Comparison of ENCODE assay signal across 8 cellular contexts in the genomic region with DNA sequence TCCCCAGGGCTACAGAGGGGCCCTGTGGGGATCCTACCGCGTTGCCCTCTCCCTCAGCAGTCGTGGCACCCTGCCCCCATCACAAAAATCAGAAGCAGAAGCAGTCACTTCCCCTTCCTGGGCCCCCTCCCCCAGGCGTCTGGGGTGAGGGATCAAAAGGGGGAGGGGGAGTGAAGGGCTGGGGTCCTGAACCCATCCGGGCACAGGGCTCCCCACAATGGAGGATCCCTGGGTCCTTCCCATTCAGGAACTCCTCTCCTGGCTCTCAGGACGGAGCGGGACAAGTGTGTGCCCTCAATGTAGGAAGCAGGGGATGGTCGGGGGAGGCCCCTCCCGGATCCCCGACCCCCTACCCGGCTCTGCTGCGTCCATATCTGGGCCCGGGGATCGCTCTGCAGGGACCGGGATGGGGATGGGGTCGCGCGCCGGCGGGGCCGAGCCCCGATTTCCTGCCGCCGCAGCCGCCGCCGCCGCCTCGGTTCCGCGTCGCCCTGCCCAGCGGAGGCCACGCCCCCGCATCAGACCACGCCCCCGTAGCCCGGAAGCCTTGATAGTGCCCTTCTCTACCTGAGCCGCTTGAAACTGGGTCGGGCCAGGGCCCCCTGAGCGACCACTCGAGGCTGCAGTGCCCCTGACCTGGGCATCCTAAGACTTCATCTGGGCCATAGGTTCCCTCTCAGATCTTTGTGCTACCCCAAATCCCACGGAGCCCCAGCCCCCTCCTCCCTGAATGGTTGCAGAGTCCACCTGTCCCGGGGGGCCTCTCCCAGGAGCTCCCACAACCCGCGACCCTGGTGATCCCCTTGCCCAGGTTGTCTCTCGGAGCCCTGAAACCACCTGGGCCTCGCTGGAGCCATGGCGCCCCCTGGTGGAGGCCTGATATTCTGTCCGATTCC. TPM values are rescaled to one million over a fixed set of nuclear protein-coding genes. Genes with fewer than 3 reads are reported as not detected.
A peak's percentile ranks its signal among the peaks of the same experiment; 100 is the strongest.
DNase-seq lines count a peak whose midpoint lies in the region; ATAC-seq and TF ChIP-seq lines count a peak whose summit lies in the region.

A gene with protein sequence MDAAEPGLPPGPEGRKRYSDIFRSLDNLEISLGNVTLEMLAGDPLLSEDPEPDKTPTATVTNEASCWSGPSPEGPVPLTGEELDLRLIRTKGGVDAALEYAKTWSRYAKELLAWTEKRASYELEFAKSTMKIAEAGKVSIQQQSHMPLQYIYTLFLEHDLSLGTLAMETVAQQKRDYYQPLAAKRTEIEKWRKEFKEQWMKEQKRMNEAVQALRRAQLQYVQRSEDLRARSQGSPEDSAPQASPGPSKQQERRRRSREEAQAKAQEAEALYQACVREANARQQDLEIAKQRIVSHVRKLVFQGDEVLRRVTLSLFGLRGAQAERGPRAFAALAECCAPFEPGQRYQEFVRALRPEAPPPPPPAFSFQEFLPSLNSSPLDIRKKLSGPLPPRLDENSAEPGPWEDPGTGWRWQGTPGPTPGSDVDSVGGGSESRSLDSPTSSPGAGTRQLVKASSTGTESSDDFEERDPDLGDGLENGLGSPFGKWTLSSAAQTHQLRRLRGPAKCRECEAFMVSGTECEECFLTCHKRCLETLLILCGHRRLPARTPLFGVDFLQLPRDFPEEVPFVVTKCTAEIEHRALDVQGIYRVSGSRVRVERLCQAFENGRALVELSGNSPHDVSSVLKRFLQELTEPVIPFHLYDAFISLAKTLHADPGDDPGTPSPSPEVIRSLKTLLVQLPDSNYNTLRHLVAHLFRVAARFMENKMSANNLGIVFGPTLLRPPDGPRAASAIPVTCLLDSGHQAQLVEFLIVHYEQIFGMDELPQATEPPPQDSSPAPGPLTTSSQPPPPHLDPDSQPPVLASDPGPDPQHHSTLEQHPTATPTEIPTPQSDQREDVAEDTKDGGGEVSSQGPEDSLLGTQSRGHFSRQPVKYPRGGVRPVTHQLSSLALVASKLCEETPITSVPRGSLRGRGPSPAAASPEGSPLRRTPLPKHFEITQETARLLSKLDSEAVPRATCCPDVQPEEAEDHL (minus strand): TSS at position 500 of the 896 bp plus-strand sequence. CDS start 128 bp downstream, at position 372.

- H3K4me3 ChIP-seq in BLaER1 treated with 17β-estradiol and CSF1 and Interleukin-3, amounts not matched to agents 10 nM and 100 nM, result peak within 1 kb of the TSS; percentile 76 to 97 (median 92)
- H3K4me3 ChIP-seq in OCI-LY3 (ENCODE audit: low read length) (peak within 1 kb of the TSS; percentile 90), epithelial cell of proximal tubule (ENCODE audit: low read depth, low read length) (peak within 1 kb of the TSS; percentile 97), muscle layer of colon (ENCODE audit: low read depth in 1 of 2, low read length in 2 of 2) (peak within 1 kb of the TSS; percentile 70 to 98)

- peak within 1 kb of the TSS; percentile 94 to 99 (median 97) for H3K27ac ChIP-seq in BLaER1 treated with 17β-estradiol and CSF1 and Interleukin-3, amounts not matched to agents 10 nM and 100 nM
- peak within 1 kb of the TSS; percentile 94 for H3K27ac ChIP-seq in OCI-LY3 (ENCODE audit: low read length)
- H3K27ac ChIP-seq in muscle layer of colon (ENCODE audit: low read depth, low read length), result peak within 1 kb of the TSS; percentile 63

- TF ChIP-seq CTCF in OCI-LY3 (IDR thresholded peaks at IDR 0.05; ENCODE audit: low read depth, low read length) (peak; percentile 97), epithelial cell of proximal tubule (conservative IDR thresholded peaks at IDR 0.05; ENCODE audit: low read depth, low read length) (peak; percentile 92)

- peaks cover 71 to 84% (median 77%) of the 10 kb centered on the region in 11 experiments for H3K36me3 ChIP-seq in BLaER1 treated with 17β-estradiol and CSF1 and Interleukin-3, amounts not matched to agents 10 nM and 100 nM
- peaks cover 53% of the 10 kb centered on the region for H3K36me3 ChIP-seq in OCI-LY3 (replicated peaks; ENCODE audit: low read depth, low read length)
- H3K36me3 ChIP-seq in muscle layer of colon (ENCODE audit: insufficient read depth, low read length), result peaks cover 12% of the 10 kb centered on the region

- H3K9ac ChIP-seq in BLaER1 treated with 17β-estradiol and CSF1 and Interleukin-3, amounts not matched to agents 10 nM and 100 nM, result peak within 1 kb of the TSS; percentile 92 to 99 (median 96)
- H3K9ac ChIP-seq in OCI-LY3 (ENCODE audit: low read length), result peak within 1 kb of the TSS; percentile 99
- no peak within 1 kb of the TSS for H3K9ac ChIP-seq in muscle layer of colon (ENCODE audit: low read length)

- no peaks in the 10 kb centered on the region for H3K9me3 ChIP-seq in BLaER1 treated with 17β-estradiol and CSF1 and Interleukin-3, amounts not matched to agents 10 nM and 100 nM (replicated peaks in 1 of 11)
- H3K9me3 ChIP-seq in OCI-LY3 (ENCODE audit: insufficient read depth, low read length) (no peaks in the 10 kb centered on the region), muscle layer of colon (ENCODE audit: low read length) (no peaks in the 10 kb centered on the region)

- peaks cover 0 to 72% (median 16%) of the 10 kb centered on the region in 11 experiments; a peak in 14 of 22 replicates for H4K20me1 ChIP-seq in BLaER1 treated with 17β-estradiol and CSF1 and Interleukin-3, amounts not matched to agents 10 nM and 100 nM
- H4K20me1 ChIP-seq in OCI-LY3 (ENCODE audit: insufficient read depth, low read length), result no peaks in the 10 kb centered on the region

- H3K27me3 ChIP-seq in BLaER1 treated with 17β-estradiol and CSF1 and Interleukin-3, amounts not matched to agents 10 nM and 100 nM, result no peaks in the 10 kb centered on the region
- H3K27me3 ChIP-seq in OCI-LY3 (ENCODE audit: low read depth, low read length) (no peaks in the 10 kb centered on the region), muscle layer of colon (ENCODE audit: control insufficient read depth in 1 of 2, insufficient read depth in 2 of 2, low read length in 2 of 2) (no peaks in the 10 kb centered on the region)

- H3K4me1 ChIP-seq in BLaER1 treated with 17β-estradiol and CSF1 and Interleukin-3, amounts not matched to agents 10 nM and 100 nM, result peaks cover 13 to 34% (median 25%) of the 10 kb centered on the region in 10 experiments
- H3K4me1 ChIP-seq in OCI-LY3 (ENCODE audit: low read length) (peaks cover 16% of the 10 kb centered on the region), muscle layer of colon (ENCODE audit: insufficient read depth, low read length) (peaks cover 10% of the 10 kb centered on the region)

- H3K4me2 ChIP-seq in BLaER1 treated with 17β-estradiol and CSF1 and Interleukin-3, amounts not matched to agents 10 nM and 100 nM, result peak within 1 kb of the TSS; percentile 89 to 98 (median 95)
- H3K4me2 ChIP-seq in OCI-LY3 (ENCODE audit: low read length), result peak within 1 kb of the TSS; percentile 98

- H2AFZ ChIP-seq in OCI-LY3 (ENCODE audit: low read depth, low read length), result no peak within 1 kb of the TSS; the same call in 1 of the 2 replicates

- peaks cover 22% of the 10 kb centered on the region for H3K79me2 ChIP-seq in OCI-LY3 (ENCODE audit: low read length)

- DNase-seq in GM19240 (ENCODE audit: insufficient read length, low spot score) (peak; percentile 99), epithelial cell of proximal tubule (ENCODE audit: low read depth) (no peak)
- peak; percentile 96 for DNase-seq in activated CD8-positive, alpha-beta memory T cell treated with anti-CD3 and anti-CD28 coated beads, Interleukin-2, amount 50 U/mL, for 48 hours
- peak; percentile 75 to 78 for DNase-seq in stimulated activated CD8-positive, alpha-beta memory T cell treated with anti-CD3 and anti-CD28 coated beads, Interleukin-7, amount 100 ng/mL, for 48 hours (ENCODE audit: extremely low read depth in 1 of 2, low read depth in 1 of 2)

- peak; percentile 72 for ATAC-seq in HG03460 (IDR thresholded peaks at IDR 0.05; ENCODE audit: unreplicated experiment)

RNA-seq across cellular contexts. Expression of the gene that starts here (rescaled TPM):
- total RNA-seq in epithelial cell of proximal tubule, result 14.6 and 17.0 TPM in 2 replicates
